10 cellular contexts compared by ENCODE assay signal in genomic region chr12:15919491-15919890, GRCh38.
"Had no signal": no experiment of that assay in that cellular context is flagged by ENCODE, and none has a peak within 500 bp of the region (broad histone marks: within the 10 kb centered on the region; RNA-seq: fewer than 3 reads in every experiment).

No MANE protein-coding gene starts in this region.

- H3K9me3 Mint-ChIP-seq: activated CD4-positive, alpha-beta T cell treated with anti-CD3 and anti-CD28 coated beads, Interleukin-2, amount 10 ng/mL, durations not matched to agents 7 days and 5 days; activated naive CD8-positive, alpha-beta T cell treated with anti-CD3 and anti-CD28 coated beads, Interleukin-2, amount 10 ng/mL, durations not matched to agents 7 days and 5 days; effector memory CD8-positive, alpha-beta T cell had no signal

- H3K27me3 Mint-ChIP-seq: activated CD4-positive, alpha-beta T cell treated with anti-CD3 and anti-CD28 coated beads, Interleukin-2, amount 10 ng/mL, durations not matched to agents 7 days and 5 days; activated naive CD8-positive, alpha-beta T cell treated with anti-CD3 and anti-CD28 coated beads, Interleukin-2, amount 10 ng/mL, durations not matched to agents 7 days and 5 days; effector memory CD8-positive, alpha-beta T cell had no signal

- H3K36me3 ChIP-seq: thyroid gland, uterus had no signal

- DNase-seq: activated CD4-positive, alpha-beta T cell treated with anti-CD3 and anti-CD28 coated beads, Interleukin-2, amount 10 ng/mL, durations not matched to agents 7 days and 5 days; activated naive CD8-positive, alpha-beta T cell treated with anti-CD3 and anti-CD28 coated beads, Interleukin-2, amount 10 ng/mL, durations not matched to agents 7 days and 5 days; dermis blood vessel endothelial cell; effector memory CD8-positive, alpha-beta T cell; psoas muscle; stimulated activated CD4-positive, alpha-beta T cell treated with anti-CD3 and anti-CD28 coated beads, Interleukin-1b, Interleukin-23, amount 100 ng/mL, for 48 hours; thyroid gland; uterus had no signal

- H3K4me3 Mint-ChIP-seq: activated CD4-positive, alpha-beta T cell treated with anti-CD3 and anti-CD28 coated beads, Interleukin-2, amount 10 ng/mL, durations not matched to agents 7 days and 5 days; activated naive CD8-positive, alpha-beta T cell treated with anti-CD3 and anti-CD28 coated beads, Interleukin-2, amount 10 ng/mL, durations not matched to agents 7 days and 5 days; effector memory CD8-positive, alpha-beta T cell had no signal

- ATAC-seq: effector memory CD8-positive, alpha-beta T cell; psoas muscle; sciatic nerve had no signal

- H3K4me3 ChIP-seq: psoas muscle, thyroid gland, uterus had no signal

- H3K4me1 ChIP-seq: psoas muscle, uterus had no signal

- H3K27ac ChIP-seq: epithelial cell of prostate, psoas muscle, thyroid gland, uterus had no signal

- H3K27ac Mint-ChIP-seq: activated CD4-positive, alpha-beta T cell treated with anti-CD3 and anti-CD28 coated beads, Interleukin-2, amount 10 ng/mL, durations not matched to agents 7 days and 5 days; activated naive CD8-positive, alpha-beta T cell treated with anti-CD3 and anti-CD28 coated beads, Interleukin-2, amount 10 ng/mL, durations not matched to agents 7 days and 5 days; effector memory CD8-positive, alpha-beta T cell had no signal

- H3K27me3 ChIP-seq: thyroid gland, uterus had no signal

- H3K4me1 Mint-ChIP-seq: activated naive CD8-positive, alpha-beta T cell treated with anti-CD3 and anti-CD28 coated beads, Interleukin-2, amount 10 ng/mL, durations not matched to agents 7 days and 5 days had no signal

- H3K9me3 ChIP-seq: psoas muscle, thyroid gland, uterus had no signal
